Comparison of ENCODE assay signal across 13 cellular contexts in genomic region chr19:43470288-43470687, GRCh38. TPM values are rescaled to one million over a fixed set of nuclear protein-coding genes. Genes with fewer than 3 reads are reported as not detected.
DNase-seq lines count a peak whose midpoint lies in the region; ATAC-seq lines count a peak whose summit lies in the region.
"Had no signal": no experiment of that assay in that cellular context is flagged by ENCODE, and none has a peak within 500 bp of the region (broad histone marks: within the 10 kb centered on the region; RNA-seq: fewer than 3 reads in every experiment).

No MANE protein-coding gene starts in this region.

- intact Hi-C loops in right cardiac atrium (cut with DNase I), result no loop called here

- no peak overlapping the region for H3K27ac ChIP-seq in right cardiac atrium (ENCODE audit: low read length)
- H3K27ac ChIP-seq: BLaER1 treated with 17β-estradiol and CSF1 and Interleukin-3, amounts not matched to agents 10 nM and 100 nM; breast epithelium; neutrophil had no signal

- no peaks in the 10 kb centered on the region for H3K27me3 ChIP-seq in right cardiac atrium (ENCODE audit: control insufficient read depth, insufficient read depth)
- H3K27me3 ChIP-seq: BLaER1 treated with 17β-estradiol and CSF1 and Interleukin-3, amounts not matched to agents 10 nM and 100 nM; breast epithelium had no signal

- WGBS in right cardiac atrium, result 66% methylated on average over 10 of the region's 10 CpGs

- no peak for ATAC-seq in GM18517 (IDR thresholded peaks at IDR 0.05; ENCODE audit: unreplicated experiment)
- ATAC-seq in right cardiac atrium, result no peak

- H3K9me3 ChIP-seq in right cardiac atrium (ENCODE audit: control insufficient read depth, low read length), result no peaks in the 10 kb centered on the region
- H3K9me3 ChIP-seq: BLaER1 treated with 17β-estradiol and CSF1 and Interleukin-3, amounts not matched to agents 10 nM and 100 nM; breast epithelium; neutrophil had no signal

- H3K4me1 ChIP-seq in right cardiac atrium (ENCODE audit: control insufficient read depth, insufficient read depth, low read length), result no peaks in the 10 kb centered on the region

- DNase-seq in AG08396 (ENCODE audit: low spot score), result peak; percentile 54
- DNase-seq in T-helper 1 cell, result peak in 3 of 5 donors; percentile 47 to 51 (median 51)
- peak; percentile 65 for DNase-seq in activated naive CD4-positive, alpha-beta T cell treated with anti-CD3 and anti-CD28 coated beads, Interleukin-2, amount 50 U/mL, for 16 hours
- DNase-seq in lung microvascular endothelial cell (ENCODE audit: low read depth in 2 of 2), result peak; percentile 64 to 70
- DNase-seq in NOMO-1 (lab: John Stamatoyannopoulos, UW; ENCODE audit: unreplicated experiment in 2 of 2), result no peak
- DNase-seq in right cardiac atrium, result no peak
- DNase-seq in NOMO-1 treated with dmso at 0.1 percent for 144 hours (lab: John Stamatoyannopoulos, UW; ENCODE audit: unreplicated experiment), result no peak
- DNase-seq: NK-92 treated with Interleukin-12 subunit alpha and Interleukin-12 subunit beta, amount 100 ng/mL, for 24 hours had no signal

- no peak overlapping the region for H3K4me3 ChIP-seq in right cardiac atrium (ENCODE audit: low read length)
- H3K4me3 ChIP-seq: BLaER1 treated with 17β-estradiol and CSF1 and Interleukin-3, amounts not matched to agents 10 nM and 100 nM; breast epithelium had no signal

RNA-seq across cellular contexts. Expression of gene LYPD3, which starts 4.9 kb away (rescaled TPM):
- total RNA-seq in lung microvascular endothelial cell (0.22 and 0.79 TPM in 2 replicates), right cardiac atrium (1 to 10 TPM in 1 of 4 donors, under 1 TPM in 3; 0.53 to 1.5 (median 0.75) TPM)
- 0.97 TPM for polyA plus RNA-seq in right cardiac atrium

RNA-seq across cellular contexts. Expression of gene PHLDB3, which starts 34.3 kb away (rescaled TPM):
- total RNA-seq in lung microvascular endothelial cell, result 23.1 and 79.8 TPM in 2 replicates
- 10 to 100 TPM in 2 of 4 donors, 1 to 10 TPM in 2; 6.3 to 11.4 (median 8.7) TPM for total RNA-seq in right cardiac atrium
- polyA plus RNA-seq in right cardiac atrium, result 6.9 TPM

RNA-seq across cellular contexts. Expression of gene TEX101, which starts 55.6 kb away (rescaled TPM):
- total RNA-seq in lung microvascular endothelial cell (not detected in 2 replicates), right cardiac atrium (not detected)
- not detected for polyA plus RNA-seq in right cardiac atrium
- total RNA-seq: breast epithelium, subcutaneous adipose tissue had no signal

RNA-seq across cellular contexts. Expression of gene ETHE1, which starts 56.7 kb away (rescaled TPM):
- 106 and 137 TPM in 2 replicates for total RNA-seq in lung microvascular endothelial cell
- 10 to 100 TPM; 12.6 to 18.2 (median 14.9) TPM for total RNA-seq in right cardiac atrium
- 14.1 TPM for polyA plus RNA-seq in right cardiac atrium

Comparison
In these comparisons a context has a peak if more than half of its experiments do, and no peak if none do; other contexts are left out.
1. DNase-seq: peak in AG08396 (single experiment), T-helper 1 cell (3 of 5), activated naive CD4-positive, alpha-beta T cell treated with anti-CD3 and anti-CD28 coated beads, Interleukin-2, amount 50 U/mL, for 16 hours (single experiment) and lung microvascular endothelial cell (2 of 2); none in NOMO-1 (0 of 2), right cardiac atrium (0 of 3) and NOMO-1 treated with dmso at 0.1 percent for 144 hours (single experiment).